ENCODE assay signal across 37 cellular contexts in genomic region chr2:5672749-5673147, GRCh38. TPM values are rescaled to one million over a fixed set of nuclear protein-coding genes. Genes with fewer than 3 reads are reported as not detected.
A peak's percentile ranks its signal among the peaks of the same experiment; 100 is the strongest.
DNase-seq lines count a peak whose midpoint lies in the region; ATAC-seq, FAIRE-seq and TF ChIP-seq lines count a peak whose summit lies in the region.
"Had no signal": no experiment of that assay in that cellular context is flagged by ENCODE, and none has a peak within 500 bp of the region (broad histone marks: within the 10 kb centered on the region; RNA-seq: fewer than 3 reads in every experiment).

No MANE protein-coding gene starts in this region.

- H2BK15ac ChIP-seq in neuronal stem cell (ENCODE audit: low read length) = no peak overlapping the region

- H3K9ac ChIP-seq in astrocyte (ENCODE audit: low read length) (no peak overlapping the region), iPS-15b (ENCODE audit: low read depth, low read length) (no peak overlapping the region), neuronal stem cell (ENCODE audit: low read depth, low read length, poor library complexity) (no peak overlapping the region)

- ATAC-seq in GM23338 = no peak; the same call in 2 of the 3 replicates
- ATAC-seq: activated CD4-positive, CD25-positive, alpha-beta regulatory T cell treated with anti-CD3 and anti-CD28 coated beads, Interleukin-2, amount 50 U/mL, for 24 hours; activated CD8-positive, alpha-beta memory T cell treated with anti-CD3 and anti-CD28 coated beads, Interleukin-2, amount 10 ng/mL, durations not matched to agents 7 days and 5 days; activated naive CD8-positive, alpha-beta T cell treated with anti-CD3 and anti-CD28 coated beads, Interleukin-2, amount 50 U/mL, for 24 hours; gastrocnemius medialis; mucosa of descending colon; natural killer cell treated with Interleukin-12 subunit alpha and Interleukin-12 subunit beta and Interleukin-15 and Interleukin-18, amount 100 ng/mL, for 72 hours; PC-3; stimulated activated naive CD8-positive, alpha-beta T cell treated with anti-CD3 and anti-CD28 coated beads, Interleukin-15, amount 100 ng/mL, for 72 hours had no signal

- TF ChIP-seq CTCF in GM23338 (conservative IDR thresholded peaks at IDR 0.05; ENCODE audit: low read depth in 2 of 2) = no peak
- no peak for TF ChIP-seq CTCF in astrocyte (IDR thresholded peaks at IDR 0.05; ENCODE audit: insufficient read depth, low read depth, low read length)
- TF ChIP-seq CTCF in PC-9 (conservative IDR thresholded peaks at IDR 0.05) = no peak
- TF ChIP-seq CTCF in brain microvascular endothelial cell (IDR thresholded peaks at IDR 0.05; ENCODE audit: low read depth, low read length, missing control alignments) = no peak

- H4K91ac ChIP-seq in neuronal stem cell (ENCODE audit: low read depth, low read length, poor library complexity) = no peak overlapping the region

- H3K14ac ChIP-seq in neuronal stem cell (ENCODE audit: low read length) = no peak overlapping the region

- POLR2A ChIA-PET in PC-9 (lab: Charles Lee; ENCODE audit: unreplicated experiment) = no interaction called here

- H3K9me3 ChIP-seq in astrocyte (ENCODE audit: insufficient read depth, low read depth, low read length) (no peaks in the 10 kb centered on the region), iPS-15b (ENCODE audit: control insufficient read depth, insufficient read depth, low read length) (no peaks in the 10 kb centered on the region), neuronal stem cell (replicated peaks in 1 of 2; ENCODE audit: control insufficient read depth in 2 of 2, insufficient read depth in 1 of 2, low read depth in 1 of 2, low read length in 2 of 2) (no peaks in the 10 kb centered on the region), PC-9 (ENCODE audit: insufficient read depth, low read depth) (0 out of 2 replicates have a peak, but pooled peaks cover 3% of the 10 kb centered on the region)
- H3K9me3 ChIP-seq: gastrocnemius medialis, mucosa of descending colon, thoracic aorta, uterus had no signal

- no TSS peak for BruUV-seq in PC-9 (replicated peaks; lab: Mats Ljungman, UMichigan)

- intact Hi-C loops in PC-9 (cut with micrococcal nuclease; ENCODE audit: unreplicated experiment) = no loop called here

- H3K27ac ChIP-seq in GM23338 (ENCODE audit: low read depth) = no peak overlapping the region
- H3K27ac ChIP-seq in astrocyte (ENCODE audit: low read depth, low read length) = no peak overlapping the region
- no peak overlapping the region for H3K27ac ChIP-seq in neuronal stem cell (replicated peaks; ENCODE audit: low read length)
- no peak overlapping the region for H3K27ac ChIP-seq in PC-9
- no peak overlapping the region for H3K27ac ChIP-seq in brain microvascular endothelial cell
- H3K27ac ChIP-seq: gastrocnemius medialis, HL-60, SK-N-MC, thoracic aorta, uterus had no signal

- H3K18ac ChIP-seq in neuronal stem cell (ENCODE audit: low read length) = peak overlapping the region; percentile 89

- H3K9me3 Mint-ChIP-seq in GM23338 (no peaks in the 10 kb centered on the region), astrocyte (ENCODE audit: unreplicated experiment) (no peaks in the 10 kb centered on the region)
- H3K9me3 Mint-ChIP-seq: activated naive CD8-positive, alpha-beta T cell treated with anti-CD3 and anti-CD28 coated beads, Interleukin-2, amount 50 U/mL, for 24 hours had no signal

- H2AFZ ChIP-seq in GM23338 = peak overlapping the region; percentile 79
- no peak overlapping the region for H2AFZ ChIP-seq in astrocyte (ENCODE audit: low read depth, low read length)
- H2AFZ ChIP-seq in neuronal stem cell (ENCODE audit: low read length) = no peak overlapping the region
- H2AFZ ChIP-seq in PC-9 = no peak overlapping the region

- H3K27me3 ChIP-seq in GM23338 (ENCODE audit: insufficient read depth) (peaks cover 55% of the 10 kb centered on the region), astrocyte (ENCODE audit: insufficient read depth, low read length) (peaks cover 14% of the 10 kb centered on the region), iPS-15b (ENCODE audit: control insufficient read depth, insufficient read depth, low read length) (peaks cover 43% of the 10 kb centered on the region), neuronal stem cell (ENCODE audit: control insufficient read depth in 3 of 3, insufficient read depth in 3 of 3, low read depth in 1 of 3, low read length in 3 of 3) (no peaks in the 10 kb centered on the region), PC-9 (ENCODE audit: insufficient read depth, low read depth) (peaks cover 44% of the 10 kb centered on the region), brain microvascular endothelial cell (replicated peaks) (no peaks in the 10 kb centered on the region)

- H3K4me3 ChIP-seq in GM23338 (peak overlapping the region; percentile 65), astrocyte (ENCODE audit: insufficient read depth, low read depth, low read length) (no peak overlapping the region), iPS-15b (ENCODE audit: low read depth, low read length) (peak overlapping the region; percentile 45), neuronal stem cell (ENCODE audit: low read length in 2 of 2) (peak overlapping the region in 1 of 2 donors; percentile 85), PC-9 (no peak overlapping the region), brain microvascular endothelial cell (ENCODE audit: low read depth, low read length) (no peak overlapping the region)
- H3K4me3 ChIP-seq: lung, mucosa of descending colon, SK-N-MC, thoracic aorta, uterus had no signal

- no peak overlapping the region for H2BK5ac ChIP-seq in neuronal stem cell (ENCODE audit: low read length)

- no peaks in the 10 kb centered on the region for H3K36me3 Mint-ChIP-seq in GM23338 (ENCODE audit: low read depth)
- H3K36me3 Mint-ChIP-seq in astrocyte (ENCODE audit: low read depth, unreplicated experiment) = no peaks in the 10 kb centered on the region
- H3K36me3 Mint-ChIP-seq: CD8-positive, alpha-beta memory T cell had no signal

- no peaks in the 10 kb centered on the region for H3K36me3 ChIP-seq in GM23338 (ENCODE audit: insufficient read depth)
- H3K36me3 ChIP-seq in astrocyte (ENCODE audit: insufficient read depth, low read length) = no peaks in the 10 kb centered on the region
- H3K36me3 ChIP-seq in iPS-15b (ENCODE audit: control insufficient read depth, insufficient read depth, low read length) = no peaks in the 10 kb centered on the region
- no peaks in the 10 kb centered on the region for H3K36me3 ChIP-seq in neuronal stem cell (replicated peaks in 1 of 2; ENCODE audit: control insufficient read depth in 2 of 2, insufficient read depth in 2 of 2, low read length in 2 of 2)
- no peaks in the 10 kb centered on the region for H3K36me3 ChIP-seq in PC-9 (ENCODE audit: low read depth)
- no peaks in the 10 kb centered on the region for H3K36me3 ChIP-seq in brain microvascular endothelial cell (replicated peaks)
- H3K36me3 ChIP-seq: gastrocnemius medialis, thoracic aorta, uterus had no signal

- H3K4me2 ChIP-seq in GM23338 = peak overlapping the region; percentile 73
- H3K4me2 ChIP-seq in astrocyte (ENCODE audit: low read length) = peak overlapping the region; percentile 92
- H3K4me2 ChIP-seq in neuronal stem cell (ENCODE audit: insufficient read depth, low read length, poor library complexity, severe bottlenecking) = no peak overlapping the region
- H3K4me2 ChIP-seq in PC-9 = no peak overlapping the region

- H3K27me3 Mint-ChIP-seq in GM23338 (ENCODE audit: insufficient read depth, low read depth, poor library complexity) (peaks cover 35% of the 10 kb centered on the region), astrocyte (ENCODE audit: low read depth, unreplicated experiment) (peaks cover 22% of the 10 kb centered on the region)

- H4K20me1 ChIP-seq in GM23338 (replicated peaks; ENCODE audit: insufficient read depth) (no peaks in the 10 kb centered on the region), astrocyte (ENCODE audit: insufficient read depth, low read length) (no peaks in the 10 kb centered on the region), PC-9 (ENCODE audit: insufficient read depth) (no peaks in the 10 kb centered on the region; the same call in none of the 2 replicates)

- DNase-seq in GM23338 (ENCODE audit: low spot score) (no peak), astrocyte (ENCODE audit: low read depth) (no peak), neuronal stem cell (ENCODE audit: low spot score) (no peak), PC-9 (no peak), HK-2 (ENCODE audit: unreplicated experiment) (no peak), brain microvascular endothelial cell (no peak)
- DNase-seq in stimulated activated CD4-positive, alpha-beta T cell treated with anti-CD3 and anti-CD28 coated beads, Interleukin-12 subunit alpha, Interleukin-12 subunit beta, amount 100 ng/mL, for 4 hours = no peak
- DNase-seq: activated CD4-positive, alpha-beta T cell treated with anti-CD3 and anti-CD28 coated beads, Interleukin-2, amount 50 U/mL, for 4 hours; activated CD8-positive, alpha-beta memory T cell treated with anti-CD3 and anti-CD28 coated beads, Interleukin-2, amount 10 ng/mL, durations not matched to agents 7 days and 5 days; activated naive CD8-positive, alpha-beta T cell treated with anti-CD3 and anti-CD28 coated beads, Interleukin-2, amount 50 U/mL, for 24 hours; activated T-cell treated with anti-CD3 and anti-CD28 coated beads, Interleukin-2, amount 50 U/mL, for 48 hours; CD8-positive, alpha-beta memory T cell; cerebellar nuclear complex; gastrocnemius medialis; hypothalamus; Kasumi-1; mucosa of descending colon; NCI-H1436 treated with DMSO at 0.1 percent for 48 hours; NCI-H2081 treated with DMSO at 0.1 percent for 48 hours; NCI-H226; PC-3; stimulated activated CD4-positive, alpha-beta T cell treated with anti-CD3 and anti-CD28 coated beads, Interleukin-2, amount 100 ng/mL, for 24 hours; stimulated activated CD8-positive, alpha-beta memory T cell treated with anti-CD3 and anti-CD28 coated beads, Interleukin-4, amount 100 ng/mL, for 48 hours; stimulated activated naive CD8-positive, alpha-beta T cell treated with anti-CD3 and anti-CD28 coated beads, Interleukin-15, amount 100 ng/mL, for 72 hours; uterus had no signal

- no peak overlapping the region for H2AK5ac ChIP-seq in neuronal stem cell (ENCODE audit: low read depth, low read length)

- in situ Hi-C loops in brain microvascular endothelial cell (cut with HindIII; ENCODE audit: low pct_ligation_motif_present, low sequenced_read_pairs) = no loop called here

- 100% methylated on average over 3 of the region's 15 CpGs; no CpG with 5 or more reads in 1 of the 2 donors for WGBS in neuronal stem cell (ENCODE audit: extremely low coverage in 2 of 2, insufficient read length in 2 of 2, insufficient replicate concordance in 1 of 2), 2 donors

- H3K4me1 Mint-ChIP-seq in GM23338 = peaks cover 19% of the 10 kb centered on the region
- H3K4me1 Mint-ChIP-seq in astrocyte (ENCODE audit: low read depth, unreplicated experiment) = peaks cover 9% of the 10 kb centered on the region
- H3K4me1 Mint-ChIP-seq: activated CD8-positive, alpha-beta memory T cell treated with anti-CD3 and anti-CD28 coated beads, Interleukin-2, amount 10 ng/mL, durations not matched to agents 7 days and 5 days; activated naive CD8-positive, alpha-beta T cell treated with anti-CD3 and anti-CD28 coated beads, Interleukin-2, amount 50 U/mL, for 24 hours; CD8-positive, alpha-beta memory T cell; stimulated activated naive CD8-positive, alpha-beta T cell treated with anti-CD3 and anti-CD28 coated beads, Interleukin-15, amount 100 ng/mL, for 72 hours had no signal

- H2BK12ac ChIP-seq in neuronal stem cell (ENCODE audit: low read length) = no peak overlapping the region

- H3K4me1 ChIP-seq in GM23338 (ENCODE audit: insufficient read depth) (peaks cover 14% of the 10 kb centered on the region; the same call in 1 of the 2 replicates), astrocyte (ENCODE audit: insufficient read depth, low read length) (peaks cover 5% of the 10 kb centered on the region), iPS-15b (ENCODE audit: control insufficient read depth, insufficient read depth, low read length) (peaks cover 3% of the 10 kb centered on the region), neuronal stem cell (ENCODE audit: control insufficient read depth in 2 of 2, insufficient read depth in 1 of 2, low read depth in 1 of 2, low read length in 2 of 2) (peaks cover 1 to 3% of the 10 kb centered on the region in 2 donors), PC-9 (replicated peaks; ENCODE audit: insufficient read depth) (no peaks in the 10 kb centered on the region)
- H3K4me1 ChIP-seq: gastrocnemius medialis, uterus had no signal

- H3K4me3 Mint-ChIP-seq in GM23338 = peak overlapping the region; percentile 74
- H3K4me3 Mint-ChIP-seq in astrocyte (ENCODE audit: unreplicated experiment) = peak overlapping the region; percentile 28
- H3K4me3 Mint-ChIP-seq: activated CD8-positive, alpha-beta memory T cell treated with anti-CD3 and anti-CD28 coated beads, Interleukin-2, amount 10 ng/mL, durations not matched to agents 7 days and 5 days; activated naive CD8-positive, alpha-beta T cell treated with anti-CD3 and anti-CD28 coated beads, Interleukin-2, amount 50 U/mL, for 24 hours; natural killer cell treated with Interleukin-12 subunit alpha and Interleukin-12 subunit beta and Interleukin-15 and Interleukin-18, amount 100 ng/mL, for 72 hours; stimulated activated naive CD8-positive, alpha-beta T cell treated with anti-CD3 and anti-CD28 coated beads, Interleukin-15, amount 100 ng/mL, for 72 hours had no signal

- FAIRE-seq in astrocyte (lab: Jason Lieb, UNC) = no peak
- FAIRE-seq: GM18507, H54, HepG2 had no signal

- H3K9me2 ChIP-seq in GM23338 (ENCODE audit: insufficient read depth) (no peaks in the 10 kb centered on the region), PC-9 (ENCODE audit: insufficient read depth) (no peaks in the 10 kb centered on the region)

- H2BK120ac ChIP-seq in neuronal stem cell (ENCODE audit: low read depth, low read length) = no peak overlapping the region

- H3K27ac Mint-ChIP-seq in GM23338 (no peak overlapping the region), astrocyte (ENCODE audit: unreplicated experiment) (no peak overlapping the region)
- H3K27ac Mint-ChIP-seq: activated CD8-positive, alpha-beta memory T cell treated with anti-CD3 and anti-CD28 coated beads, Interleukin-2, amount 10 ng/mL, durations not matched to agents 7 days and 5 days; activated naive CD8-positive, alpha-beta T cell treated with anti-CD3 and anti-CD28 coated beads, Interleukin-2, amount 50 U/mL, for 24 hours; CD8-positive, alpha-beta memory T cell; natural killer cell treated with Interleukin-12 subunit alpha and Interleukin-12 subunit beta and Interleukin-15 and Interleukin-18, amount 100 ng/mL, for 72 hours had no signal

- H3K79me2 ChIP-seq in GM23338 (replicated peaks; ENCODE audit: insufficient read depth) (no peaks in the 10 kb centered on the region), astrocyte (ENCODE audit: insufficient read depth, low read length) (no peaks in the 10 kb centered on the region), PC-9 (ENCODE audit: low read depth) (no peaks in the 10 kb centered on the region)

- H4K8ac ChIP-seq in neuronal stem cell (ENCODE audit: low read depth, low read length) = no peak overlapping the region

- H3K79me1 ChIP-seq in neuronal stem cell (ENCODE audit: low read depth, low read length) = no peaks in the 10 kb centered on the region

- H3F3A ChIP-seq in GM23338 (replicated peaks; ENCODE audit: low read depth) (no peaks in the 10 kb centered on the region), PC-9 (ENCODE audit: insufficient read depth, low read depth) (no peaks in the 10 kb centered on the region)

- H3K23ac ChIP-seq in neuronal stem cell (ENCODE audit: low read depth, low read length, poor library complexity) = no peak overlapping the region

- H3K4ac ChIP-seq in neuronal stem cell (ENCODE audit: low read length) = no peak overlapping the region

- CTCF ChIA-PET in PC-9 (lab: Charles Lee) = no interaction called here

RNA-seq across cellular contexts. Expression of gene SOX11, which starts 19.4 kb away (rescaled TPM):
- total RNA-seq in GM23338 (2014; rRNA removed; shearing (Covaris generic)) = 26.3 and 26.5 TPM in 2 replicates
- polyA plus RNA-seq in GM23338 (2016; fragmentation: Nextera tagmentation; extraction: Ambion mirVana) = 33.2 and 34.0 TPM in 2 replicates
- 15.1 and 19.2 TPM in 2 replicates for total RNA-seq in astrocyte
- 150 TPM for polyA plus RNA-seq in neuronal stem cell (2013, experiment 1 of 2)
- polyA plus RNA-seq in neuronal stem cell (2013, experiment 2 of 2) = 165 TPM
- total RNA-seq in PC-9 (2021) = not detected in 2 replicates
- total RNA-seq: activated CD8-positive, alpha-beta memory T cell treated with anti-CD3 and anti-CD28 coated beads, Interleukin-2, amount 10 ng/mL, durations not matched to agents 7 days and 5 days; CD8-positive, alpha-beta memory T cell; dermis microvascular lymphatic vessel endothelial cell; gastrocnemius medialis; HepG2; natural killer cell treated with Interleukin-12 subunit alpha and Interleukin-12 subunit beta and Interleukin-15 and Interleukin-18, amount 100 ng/mL, for 72 hours; PC-3; T-helper 1 cell treated with Interleukin-12 subunit alpha and Interleukin-12 subunit beta and Interleukin-4 antibody, amounts not matched to agents 30 ng/mL and 1 ng/mL, for 36 hours; thoracic aorta had no signal
- polyA plus RNA-seq: CD8-positive, alpha-beta memory T cell; HepG2 had no signal

Comparison
In these comparisons a context has a peak if more than half of its experiments do, and no peak if none do; other contexts are left out.
1. H3K4me2 ChIP-seq: peak in GM23338 (single experiment) and astrocyte (single experiment); none in neuronal stem cell (single experiment) and PC-9 (single experiment).
2. H3K4me3 ChIP-seq: peak in GM23338 (single experiment) and iPS-15b (single experiment); none in astrocyte (single experiment), PC-9 (single experiment) and brain microvascular endothelial cell (single experiment).
3. RNA of gene SOX11, which starts 19.4 kb away (total RNA-seq): 26.3 to 26.5 TPM in GM23338 and 15.1 to 19.2 TPM in astrocyte; not detected in PC-9; every median in the first group is over 10 times any median in the second.